ENCODE assay signal across 9 cellular contexts in genomic region chr6:29627762-29628418, GRCh38. TPM values are rescaled to one million over a fixed set of nuclear protein-coding genes. Genes with fewer than 3 reads are reported as not detected.
DNase-seq lines count a peak whose midpoint lies in the region; ATAC-seq and TF ChIP-seq lines count a peak whose summit lies in the region.
"Had no signal": no experiment of that assay in that cellular context is flagged by ENCODE, and none has a peak within 500 bp of the region (broad histone marks: within the 10 kb centered on the region; RNA-seq: fewer than 3 reads in every experiment).

No MANE protein-coding gene starts in this region.

- H3K4me3 Mint-ChIP-seq in effector memory CD8-positive, alpha-beta T cell = peak overlapping the region; percentile 87 to 91

- intact Hi-C loops in lower lobe of right lung (cut with DNase I) = no loop called here

- no peak for TF ChIP-seq CTCF in lower lobe of right lung (IDR thresholded peaks at IDR 0.05)

- peaks cover 10 to 15% of the 10 kb centered on the region in 2 donors for H3K27me3 Mint-ChIP-seq in effector memory CD8-positive, alpha-beta T cell

- peak overlapping the region; percentile 49 for H3K27ac ChIP-seq in lower lobe of right lung

- H3K36me3 ChIP-seq in lower lobe of right lung = peaks cover 10% of the 10 kb centered on the region

- H3K4me1 ChIP-seq in lower lobe of right lung = peaks cover 24% of the 10 kb centered on the region

- H3K4me3 ChIP-seq in GM08714 (ENCODE audit: low read length) (peak overlapping the region; percentile 55; the same call in 1 of the 2 replicates), lower lobe of right lung (peak overlapping the region; percentile 64)

- peak; percentile 11 for ATAC-seq in effector memory CD8-positive, alpha-beta T cell (replicated peaks)
- ATAC-seq in lower lobe of right lung = peak; percentile 56
- ATAC-seq in GM18867 (IDR thresholded peaks at IDR 0.05; ENCODE audit: unreplicated experiment) = no peak
- no peak for ATAC-seq in HG03159 (IDR thresholded peaks at IDR 0.05; ENCODE audit: unreplicated experiment)

- H3K36me3 Mint-ChIP-seq in effector memory CD8-positive, alpha-beta T cell (ENCODE audit: insufficient read depth) = no peaks in the 10 kb centered on the region

- no peaks in the 10 kb centered on the region for H3K27me3 ChIP-seq in lower lobe of right lung (ENCODE audit: low read depth)

- peaks cover 20 to 28% of the 10 kb centered on the region in 2 donors for H3K4me1 Mint-ChIP-seq in effector memory CD8-positive, alpha-beta T cell (ENCODE audit: low read depth in 2 of 2)

- peak overlapping the region; percentile 30 to 39 for H3K27ac Mint-ChIP-seq in effector memory CD8-positive, alpha-beta T cell

- no peaks in the 10 kb centered on the region for H3K9me3 Mint-ChIP-seq in effector memory CD8-positive, alpha-beta T cell

- H3K9me3 ChIP-seq in lower lobe of right lung = no peaks in the 10 kb centered on the region

- DNase-seq in NCI-H69 (lab: John Stamatoyannopoulos, UW) = peak; percentile 83
- peak; percentile 80 for DNase-seq in activated CD8-positive, alpha-beta memory T cell treated with anti-CD3 and anti-CD28 coated beads for 24 hours
- DNase-seq in effector memory CD8-positive, alpha-beta T cell = peak in 1 of 3 experiments; percentile 21
- DNase-seq in lower lobe of right lung = peak; percentile 67
- peak; percentile 26 to 42 (median 27) for DNase-seq in stimulated activated CD4-positive, alpha-beta T cell treated with anti-CD3 and anti-CD28 coated beads, TNF-alpha, amount 100 ng/mL, for 4 hours (ENCODE audit: low read depth in 3 of 3)

RNA-seq across cellular contexts. Expression of gene GABBR1, which starts 5.1 kb away (rescaled TPM):
- 38.5 TPM for total RNA-seq in lower lobe of right lung

RNA-seq across cellular contexts. Expression of gene MOG, which starts 29.0 kb away (rescaled TPM):
- not detected for total RNA-seq in lower lobe of right lung
- total RNA-seq: dermis microvascular lymphatic vessel endothelial cell had no signal

RNA-seq across cellular contexts. Expression of gene OR2H2, which starts 43.0 kb away (rescaled TPM):
- total RNA-seq in lower lobe of right lung = not detected
- total RNA-seq: dermis microvascular lymphatic vessel endothelial cell had no signal

RNA-seq across cellular contexts. Expression of gene ZFP57, which starts 53.1 kb away (rescaled TPM):
- total RNA-seq in lower lobe of right lung = not detected

Comparison
In these comparisons a context has a peak if more than half of its experiments do, and no peak if none do; other contexts are left out.
1. ATAC-seq: peak in effector memory CD8-positive, alpha-beta T cell (single experiment) and lower lobe of right lung (2 of 2); none in GM18867 (single experiment) and HG03159 (single experiment).